8 cellular contexts compared by ENCODE assay signal in the genomic region with DNA sequence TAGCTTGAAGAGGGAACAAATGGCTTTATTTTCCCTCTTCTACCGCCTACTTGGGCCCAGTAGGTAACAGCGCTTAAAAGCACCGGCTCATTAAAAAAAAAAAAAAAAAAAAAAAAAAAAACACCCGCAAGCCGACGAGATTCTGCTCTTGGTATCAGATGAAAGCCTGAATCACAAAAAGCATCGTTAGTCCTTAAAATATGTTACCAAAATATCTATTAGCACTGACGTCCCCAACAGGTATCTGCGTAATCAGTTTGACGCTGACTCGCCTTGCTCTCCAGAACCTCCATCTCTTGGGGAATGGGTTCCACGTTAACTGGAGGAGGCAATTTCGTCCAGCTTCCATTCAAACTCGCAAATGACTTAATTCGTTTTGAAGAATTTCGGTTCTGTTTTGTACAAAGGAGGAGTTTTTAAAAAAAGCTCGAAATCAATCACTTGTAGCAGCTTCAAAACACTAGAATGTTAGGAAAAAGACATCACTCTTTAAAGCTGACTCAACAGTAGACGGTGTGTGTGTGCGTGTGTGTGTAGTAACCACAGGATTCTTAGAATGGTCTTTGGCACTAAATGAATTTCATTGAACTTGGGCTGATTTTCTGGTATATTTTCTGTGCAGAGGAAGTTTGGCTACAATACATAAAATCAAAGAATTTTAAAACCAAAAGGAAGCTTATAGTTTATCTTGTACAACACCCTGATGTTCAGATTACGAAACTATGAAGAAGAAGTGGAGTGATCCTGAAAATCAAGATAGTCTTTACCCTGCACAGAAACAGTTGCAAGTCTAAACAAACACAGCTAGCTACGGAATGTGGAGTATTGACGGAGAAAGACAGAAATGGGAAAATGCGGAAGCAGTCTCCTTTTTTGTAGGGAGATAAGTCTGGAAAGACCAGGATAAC. TPM values are rescaled to one million over a fixed set of nuclear protein-coding genes. Genes with fewer than 3 reads are reported as not detected.
DNase-seq lines count a peak whose midpoint lies in the region; ATAC-seq, FAIRE-seq and TF ChIP-seq lines count a peak whose summit lies in the region.

No MANE protein-coding gene starts in this region.

- H2BK12ac ChIP-seq in mesenchymal stem cell (ENCODE audit: low read length in 2 of 2): no peak overlapping the region

- H3K4me2 ChIP-seq in mesenchymal stem cell (ENCODE audit: low read length, poor library complexity, severe bottlenecking): peak overlapping the region; percentile 98

- peak in 1 of 2 donors; percentile 74 for DNase-seq in cardiac muscle cell (ENCODE audit: low read depth in 1 of 2, low spot score in 1 of 2)
- no peak for DNase-seq in left cardiac atrium
- peak; percentile 9 for DNase-seq in MG63
- DNase-seq in WTC11 (ENCODE audit: low spot score): no peak
- DNase-seq in coronary artery (ENCODE audit: low spot score): no peak
- peak; percentile 92 for DNase-seq in mesenchymal stem cell
- DNase-seq in stimulated activated effector memory CD8-positive, alpha-beta T cell treated with anti-CD3 and anti-CD28 coated beads, Interleukin-12 subunit alpha, Interleukin-12 subunit beta, amount 100 ng/mL, for 72 hours (ENCODE audit: low spot score in 2 of 2): peak; percentile 41 to 81
- DNase-seq in GM12892 (ENCODE audit: insufficient read length): no peak

- ATAC-seq in left cardiac atrium (no peak), WTC11 (no peak)
- peak; percentile 73 for ATAC-seq in stimulated activated effector memory CD8-positive, alpha-beta T cell treated with anti-CD3 and anti-CD28 coated beads, Interleukin-12 subunit alpha, Interleukin-12 subunit beta, amount 100 ng/mL, for 72 hours

- H3K23ac ChIP-seq in mesenchymal stem cell (ENCODE audit: low read length in 2 of 2): no peak overlapping the region

- H3K27me3 ChIP-seq in cardiac muscle cell (no peaks in the 10 kb centered on the region), MG63 (no peaks in the 10 kb centered on the region), mesenchymal stem cell (ENCODE audit: control insufficient read depth in 1 of 2, insufficient read depth in 1 of 2, low read length in 2 of 2) (no peaks in the 10 kb centered on the region)

- H3K4me3 ChIP-seq in cardiac muscle cell (peak overlapping the region; percentile 93), MG63 (peak overlapping the region; percentile 75), coronary artery (peak overlapping the region; percentile 86), mesenchymal stem cell (ENCODE audit: insufficient read depth in 1 of 2, low read depth in 1 of 2, low read length in 2 of 2) (peak overlapping the region in 1 of 2 experiments; percentile 97)

- H2BK120ac ChIP-seq in mesenchymal stem cell (ENCODE audit: low read depth, low read length): peak overlapping the region; percentile 34

- H2AK5ac ChIP-seq in mesenchymal stem cell (ENCODE audit: low read length, severe bottlenecking): no peak overlapping the region

- no peaks in the 10 kb centered on the region for H3K36me3 ChIP-seq in cardiac muscle cell
- H3K36me3 ChIP-seq in MG63: no peaks in the 10 kb centered on the region
- no peaks in the 10 kb centered on the region for H3K36me3 ChIP-seq in mesenchymal stem cell (ENCODE audit: control insufficient read depth in 1 of 2, insufficient read depth in 2 of 2, low read depth in 1 of 2, low read length in 2 of 2)

- H2AFZ ChIP-seq in mesenchymal stem cell (ENCODE audit: low read depth, low read length): peak overlapping the region; percentile 3

- H3K4ac ChIP-seq in mesenchymal stem cell (ENCODE audit: low read depth in 1 of 2, low read length in 2 of 2): peak overlapping the region in 1 of 2 experiments; percentile 92

- peak overlapping the region; percentile 98 for H3K4me3 Mint-ChIP-seq in WTC11
- peak overlapping the region; percentile 91 for H3K4me3 Mint-ChIP-seq in stimulated activated effector memory CD8-positive, alpha-beta T cell treated with anti-CD3 and anti-CD28 coated beads, Interleukin-12 subunit alpha, Interleukin-12 subunit beta, amount 100 ng/mL, for 72 hours

- H3K79me1 ChIP-seq in mesenchymal stem cell (replicated peaks; ENCODE audit: low read length, poor library complexity, severe bottlenecking): peaks cover 4% of the 10 kb centered on the region

- peak overlapping the region; percentile 97 for H3K9ac ChIP-seq in mesenchymal stem cell (ENCODE audit: low read length)

- peak overlapping the region in 1 of 2 experiments; percentile 79 for H3K14ac ChIP-seq in mesenchymal stem cell (ENCODE audit: low read length in 2 of 2)

- H3K4me1 ChIP-seq in cardiac muscle cell (ENCODE audit: low read depth) (peaks cover 14% of the 10 kb centered on the region), mesenchymal stem cell (ENCODE audit: control insufficient read depth, insufficient read depth, low read depth, low read length) (peaks cover 2% of the 10 kb centered on the region)

- H3K27ac ChIP-seq in cardiac muscle cell: peak overlapping the region; percentile 85
- peak overlapping the region; percentile 83 to 94 for H3K27ac ChIP-seq in coronary artery
- peak overlapping the region; percentile 75 for H3K27ac ChIP-seq in mesenchymal stem cell (ENCODE audit: low read length, poor library complexity, severe bottlenecking)

- H2BK5ac ChIP-seq in mesenchymal stem cell (ENCODE audit: low read depth, low read length, poor library complexity, severe bottlenecking): peak overlapping the region; percentile 31

- no peaks in the 10 kb centered on the region for H3K9me3 Mint-ChIP-seq in WTC11
- no peaks in the 10 kb centered on the region for H3K9me3 Mint-ChIP-seq in stimulated activated effector memory CD8-positive, alpha-beta T cell treated with anti-CD3 and anti-CD28 coated beads, Interleukin-12 subunit alpha, Interleukin-12 subunit beta, amount 100 ng/mL, for 72 hours

- WGBS in mesenchymal stem cell: 3% methylated on average over 17 of the region's 23 CpGs

- H3K27ac Mint-ChIP-seq in WTC11: peak overlapping the region; percentile 98
- H3K27ac Mint-ChIP-seq in stimulated activated effector memory CD8-positive, alpha-beta T cell treated with anti-CD3 and anti-CD28 coated beads, Interleukin-12 subunit alpha, Interleukin-12 subunit beta, amount 100 ng/mL, for 72 hours: peak overlapping the region; percentile 94

- H3K36me3 Mint-ChIP-seq in WTC11: no peaks in the 10 kb centered on the region
- peaks cover 29% of the 10 kb centered on the region for H3K36me3 Mint-ChIP-seq in stimulated activated effector memory CD8-positive, alpha-beta T cell treated with anti-CD3 and anti-CD28 coated beads, Interleukin-12 subunit alpha, Interleukin-12 subunit beta, amount 100 ng/mL, for 72 hours

- peak overlapping the region; percentile 29 for H4K8ac ChIP-seq in mesenchymal stem cell (ENCODE audit: low read length)

- CTCF ChIA-PET in WTC11 (lab: Charles Lee): no interaction called here

- H3K9me3 ChIP-seq in cardiac muscle cell (ENCODE audit: low read depth) (no peaks in the 10 kb centered on the region), MG63 (no peaks in the 10 kb centered on the region), mesenchymal stem cell (ENCODE audit: control insufficient read depth, low read length) (no peaks in the 10 kb centered on the region)

- H3K18ac ChIP-seq in mesenchymal stem cell (ENCODE audit: low read depth in 1 of 2, low read length in 2 of 2): peak overlapping the region; percentile 79 to 80

- FAIRE-seq in GM12892 (lab: Jason Lieb, UNC): no peak

- H3K4me1 Mint-ChIP-seq in WTC11: peaks cover 24% of the 10 kb centered on the region
- H3K4me1 Mint-ChIP-seq in stimulated activated effector memory CD8-positive, alpha-beta T cell treated with anti-CD3 and anti-CD28 coated beads, Interleukin-12 subunit alpha, Interleukin-12 subunit beta, amount 100 ng/mL, for 72 hours: peaks cover 25% of the 10 kb centered on the region

- TF ChIP-seq POLR2A in GM12892 (IDR thresholded peaks at IDR 0.05; ENCODE audit: low read depth, low read length): no peak

- H3K27me3 Mint-ChIP-seq in WTC11 (ENCODE audit: low read depth): peaks cover 5% of the 10 kb centered on the region

- no peak overlapping the region for H4K91ac ChIP-seq in mesenchymal stem cell (ENCODE audit: low read length)

- intact Hi-C loops in left cardiac atrium (cut with DNase I): loop anchor here in 1 of 2 donors (2.0 kb wide), 1 partner anchor 61 kb away; no protein-coding TSS in a partner anchor

- TF ChIP-seq CTCF in cardiac muscle cell (IDR thresholded peaks at IDR 0.05; ENCODE audit: low read depth, low read length) (no peak), WTC11 (IDR thresholded peaks at IDR 0.05) (no peak), coronary artery (IDR thresholded peaks at IDR 0.05) (no peak)

- H2BK15ac ChIP-seq in mesenchymal stem cell (ENCODE audit: low read depth, poor library complexity, severe bottlenecking): no peak overlapping the region

- POLR2A ChIA-PET in WTC11 (lab: Charles Lee): interaction anchor here (0.6 kb wide), 1 partner anchor 114 kb away, joined by 3 read pairs; no protein-coding TSS in a partner anchor

TF ChIP-seq in WTC11, 78 proteins besides CTCF, POLR2A, EP300 and RAD21:
- no peak for TF ChIP-seq KAT7 (CRISPR knock-in tag; IDR thresholded peaks at IDR 0.05; ENCODE audit: borderline replicate concordance)
- TF ChIP-seq, protein P1, sequence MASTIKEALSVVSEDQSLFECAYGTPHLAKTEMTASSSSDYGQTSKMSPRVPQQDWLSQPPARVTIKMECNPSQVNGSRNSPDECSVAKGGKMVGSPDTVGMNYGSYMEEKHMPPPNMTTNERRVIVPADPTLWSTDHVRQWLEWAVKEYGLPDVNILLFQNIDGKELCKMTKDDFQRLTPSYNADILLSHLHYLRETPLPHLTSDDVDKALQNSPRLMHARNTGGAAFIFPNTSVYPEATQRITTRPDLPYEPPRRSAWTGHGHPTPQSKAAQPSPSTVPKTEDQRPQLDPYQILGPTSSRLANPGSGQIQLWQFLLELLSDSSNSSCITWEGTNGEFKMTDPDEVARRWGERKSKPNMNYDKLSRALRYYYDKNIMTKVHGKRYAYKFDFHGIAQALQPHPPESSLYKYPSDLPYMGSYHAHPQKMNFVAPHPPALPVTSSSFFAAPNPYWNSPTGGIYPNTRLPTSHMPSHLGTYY (CRISPR knock-in tag; IDR thresholded peaks at IDR 0.05): 0 out of 2 replicates have a peak, but pooled peaks have one; percentile 40
- no peak for TF ChIP-seq NR2C2 (CRISPR knock-in tag; IDR thresholded peaks at IDR 0.05)
- TF ChIP-seq SMAD4 (CRISPR knock-in tag; IDR thresholded peaks at IDR 0.05): no peak
- TF ChIP-seq OVOL2 (CRISPR knock-in tag; IDR thresholded peaks at IDR 0.05; ENCODE audit: borderline replicate concordance): no peak

RNA-seq across cellular contexts. Expression of a gene that starts 1.1 kb away (rescaled TPM):
- 5.5 and 13.4 TPM in 2 replicates for total RNA-seq in cardiac muscle cell
- 6.5 and 13.0 TPM in 2 replicates for polyA plus RNA-seq in cardiac muscle cell
- 1 to 10 TPM; 7.9 to 9.0 TPM for total RNA-seq in left cardiac atrium
- 0.33 and 4.7 TPM in 2 replicates for total RNA-seq in MG63 (2014; rRNA removed; shearing (Covaris generic); ENCODE audit: low replicate concordance)
- total RNA-seq in WTC11 (2021): 25.2 to 29.4 TPM (median 28.2 TPM) in 3 replicates
- 4.2 TPM for polyA plus RNA-seq in mesenchymal stem cell (2013, experiment 1 of 2)
- polyA plus RNA-seq in mesenchymal stem cell (2013, experiment 2 of 2): 4.1 TPM
- 4.4 TPM for polyA plus RNA-seq in GM12892 (2012; ENCODE audit: missing spikeins)

Comparison
In these comparisons a context has a peak if more than half of its experiments do, and no peak if none do; other contexts are left out.
1. DNase-seq: peak in MG63 (single experiment), mesenchymal stem cell (single experiment) and stimulated activated effector memory CD8-positive, alpha-beta T cell treated with anti-CD3 and anti-CD28 coated beads, Interleukin-12 subunit alpha, Interleukin-12 subunit beta, amount 100 ng/mL, for 72 hours (2 of 2); none in left cardiac atrium (single experiment), WTC11 (single experiment), coronary artery (single experiment) and GM12892 (single experiment).
2. Peak in every context shown above with its lines, with median percentiles within 50 percentile points of each other: H3K27ac ChIP-seq.